Comparison of ENCODE assay signal across 26 cellular contexts in genomic region chr3:37030573-37030972, GRCh38. TPM values are rescaled to one million over a fixed set of nuclear protein-coding genes. Genes with fewer than 3 reads are reported as not detected.
A peak's percentile ranks its signal among the peaks of the same experiment; 100 is the strongest.
DNase-seq lines count a peak whose midpoint lies in the region; ATAC-seq and TF ChIP-seq lines count a peak whose summit lies in the region.
"Had no signal": no experiment of that assay in that cellular context is flagged by ENCODE, and none has a peak within 500 bp of the region (broad histone marks: within the 10 kb centered on the region; RNA-seq: fewer than 3 reads in every experiment).

No MANE protein-coding gene starts in this region.

- H3K27me3 Mint-ChIP-seq in HFFc6 (ENCODE audit: insufficient read depth) (peaks cover 4% of the 10 kb centered on the region), chondrocyte (ENCODE audit: low read depth) (no peaks in the 10 kb centered on the region), endodermal cell (ENCODE audit: insufficient read depth) (no peaks in the 10 kb centered on the region)
- H3K27me3 Mint-ChIP-seq: activated CD4-positive, alpha-beta memory T cell treated with anti-CD3 and anti-CD28 coated beads, Interleukin-2, amount 10 ng/mL, durations not matched to agents 7 days and 5 days; activated T-cell treated with anti-CD3 and anti-CD28 coated beads, Interleukin-2, amount 50 U/mL, for 24 hours; IgD-negative memory B cell; memory B cell; naive B cell had no signal

- DNase-seq in HFFc6: no peak
- DNase-seq in chondrocyte (ENCODE audit: low spot score): no peak
- no peak for DNase-seq in lower lobe of right lung
- no peak for DNase-seq in testis
- DNase-seq in NOMO-1 treated with dmso at 0.1 percent for 144 hours (lab: John Stamatoyannopoulos, UW; ENCODE audit: unreplicated experiment): no peak
- DNase-seq in midbrain (lab: John Stamatoyannopoulos, UW): no peak
- DNase-seq in endodermal cell: no peak
- DNase-seq: activated CD4-positive, alpha-beta memory T cell treated with anti-CD3 and anti-CD28 coated beads, Interleukin-2, amount 10 ng/mL, durations not matched to agents 7 days and 5 days; activated CD4-positive, CD25-positive, alpha-beta regulatory T cell; activated naive CD4-positive, alpha-beta T cell; activated T-cell treated with anti-CD3 and anti-CD28 coated beads, Interleukin-2, amount 50 U/mL, for 24 hours; islet precursor cell; naive B cell; NCI-H1105 treated with DMSO at 0.1 percent for 48 hours; NCI-H2081; nucleus accumbens; Peyer's patch; retina; stimulated activated CD4-positive, alpha-beta T cell treated with anti-CD3 and anti-CD28 coated beads, Interleukin-15, amount 100 ng/mL, for 24 hours; T-helper 9 cell had no signal

- H3K4me1 ChIP-seq in lower lobe of right lung: peaks cover 9% of the 10 kb centered on the region
- peaks cover 39% of the 10 kb centered on the region for H3K4me1 ChIP-seq in testis
- no peaks in the 10 kb centered on the region for H3K4me1 ChIP-seq in endodermal cell (ENCODE audit: control insufficient read depth, insufficient read depth, low read length)
- H3K4me1 ChIP-seq: breast epithelium, Peyer's patch had no signal

- H3K36me3 Mint-ChIP-seq in HFFc6 (ENCODE audit: low read depth): peaks cover 32% of the 10 kb centered on the region
- H3K36me3 Mint-ChIP-seq in chondrocyte (ENCODE audit: low read depth): peaks cover 36% of the 10 kb centered on the region
- H3K36me3 Mint-ChIP-seq in endodermal cell (ENCODE audit: low read depth): peaks cover 63% of the 10 kb centered on the region

- H3K4me3 ChIP-seq in lower lobe of right lung (no peak overlapping the region), testis (no peak overlapping the region), endodermal cell (ENCODE audit: low read length) (no peak overlapping the region)
- H3K4me3 ChIP-seq: breast epithelium, Peyer's patch, SK-N-MC had no signal

- WGBS in testis, 2 donors: 46 to 48% methylated on average over 3 of the region's 3 CpGs
- 74 to 90% methylated on average over 2 to 3 of the region's 3 CpGs for WGBS in endodermal cell (ENCODE audit: insufficient coverage in 1 of 2, insufficient read length in 1 of 2), 2 experiments

- H3K36me3 ChIP-seq in lower lobe of right lung (peaks cover 94% of the 10 kb centered on the region), testis (ENCODE audit: low read depth, missing control alignments) (no peaks in the 10 kb centered on the region), endodermal cell (ENCODE audit: control insufficient read depth, insufficient read depth, low read length) (peaks cover 88% of the 10 kb centered on the region)
- H3K36me3 ChIP-seq: breast epithelium had no signal

- H3K9me3 ChIP-seq in lower lobe of right lung (no peaks in the 10 kb centered on the region), testis (no peaks in the 10 kb centered on the region), endodermal cell (ENCODE audit: control insufficient read depth, low read length) (peaks cover 15% of the 10 kb centered on the region)
- H3K9me3 ChIP-seq: Peyer's patch had no signal

- H3K27me3 ChIP-seq in lower lobe of right lung (ENCODE audit: low read depth) (no peaks in the 10 kb centered on the region), testis (no peaks in the 10 kb centered on the region), endodermal cell (ENCODE audit: control insufficient read depth, insufficient read depth, low read length, poor library complexity, severe bottlenecking) (no peaks in the 10 kb centered on the region)
- H3K27me3 ChIP-seq: breast epithelium, foreskin keratinocyte, Peyer's patch had no signal

- H3K27ac ChIP-seq in lower lobe of right lung (peak overlapping the region; percentile 52), testis (peak overlapping the region; percentile 72 to 79), endodermal cell (ENCODE audit: low read depth, low read length) (no peak overlapping the region)
- H3K27ac ChIP-seq: SK-N-MC had no signal

- H3K4me3 Mint-ChIP-seq in HFFc6: no peak overlapping the region
- H3K4me3 Mint-ChIP-seq in chondrocyte (ENCODE audit: unreplicated experiment): no peak overlapping the region
- H3K4me3 Mint-ChIP-seq in endodermal cell: no peak overlapping the region
- H3K4me3 Mint-ChIP-seq: activated CD4-positive, alpha-beta memory T cell treated with anti-CD3 and anti-CD28 coated beads, Interleukin-2, amount 10 ng/mL, durations not matched to agents 7 days and 5 days; activated T-cell treated with anti-CD3 and anti-CD28 coated beads, Interleukin-2, amount 50 U/mL, for 24 hours; IgD-negative memory B cell; memory B cell; naive B cell had no signal

- H3K27ac Mint-ChIP-seq in HFFc6 (peak overlapping the region; percentile 78), chondrocyte (ENCODE audit: unreplicated experiment) (peak overlapping the region; percentile 22), endodermal cell (no peak overlapping the region)
- H3K27ac Mint-ChIP-seq: activated CD4-positive, alpha-beta memory T cell treated with anti-CD3 and anti-CD28 coated beads, Interleukin-2, amount 10 ng/mL, durations not matched to agents 7 days and 5 days; activated T-cell treated with anti-CD3 and anti-CD28 coated beads, Interleukin-2, amount 50 U/mL, for 24 hours; IgD-negative memory B cell; memory B cell had no signal

- no peak overlapping the region for H3K9ac ChIP-seq in endodermal cell (ENCODE audit: extremely low read depth, low read length, poor library complexity, severe bottlenecking)

- no peak for ATAC-seq in lower lobe of right lung
- no peak for ATAC-seq in HG02970 (IDR thresholded peaks at IDR 0.05; ENCODE audit: low FRiP score, unreplicated experiment)

- TF ChIP-seq POLR2A in testis (IDR thresholded peaks at IDR 0.05): no peak

- TF ChIP-seq CTCF in HFFc6 (IDR thresholded peaks at IDR 0.05) (no peak), chondrocyte (IDR thresholded peaks at IDR 0.05) (no peak), lower lobe of right lung (IDR thresholded peaks at IDR 0.05) (no peak), testis (IDR thresholded peaks at IDR 0.05) (no peak), endodermal cell (conservative IDR thresholded peaks at IDR 0.05) (no peak)

- H3K4me1 Mint-ChIP-seq in HFFc6 (ENCODE audit: low read depth): peaks cover 29% of the 10 kb centered on the region
- H3K4me1 Mint-ChIP-seq in chondrocyte (ENCODE audit: low read depth): peaks cover 19% of the 10 kb centered on the region
- peaks cover 6% of the 10 kb centered on the region for H3K4me1 Mint-ChIP-seq in endodermal cell
- H3K4me1 Mint-ChIP-seq: naive B cell had no signal

- H3K9me3 Mint-ChIP-seq in HFFc6 (no peaks in the 10 kb centered on the region), chondrocyte (ENCODE audit: low read depth) (peaks cover 13% of the 10 kb centered on the region), endodermal cell (peaks cover 10% of the 10 kb centered on the region)
- H3K9me3 Mint-ChIP-seq: activated CD4-positive, alpha-beta memory T cell treated with anti-CD3 and anti-CD28 coated beads, Interleukin-2, amount 10 ng/mL, durations not matched to agents 7 days and 5 days; memory B cell; naive B cell had no signal

- intact Hi-C loops in lower lobe of right lung (cut with DNase I): no loop called here
- intact Hi-C loops in testis (cut with DNase I; ENCODE audit: low total_unique reads): no loop called here

RNA-seq across cellular contexts. Expression of gene MLH1, which starts 37.3 kb away (rescaled TPM):
- 10 to 100 TPM; 28.7 to 38.3 (median 35.1) TPM for total RNA-seq in HFFc6 (2021; fragmentation: NEBNext Ultra II Directional; extraction: Animal tissue kit (Norgen Biotek cat#: 25700))
- total RNA-seq in chondrocyte (32.5 to 39.0 TPM (median 32.6 TPM) in 3 replicates), lower lobe of right lung (26.3 TPM), testis (10 to 100 TPM; 57.1 to 90.2 TPM), endodermal cell (10 to 100 TPM; 36.4 to 47.0 TPM)
- polyA plus RNA-seq in testis (ENCODE audit: insufficient read depth, low read depth, low replicate concordance): 64.4 TPM
- polyA plus RNA-seq in endodermal cell (2013, experiment 1 of 2): 60.7 TPM
- 55.1 TPM for polyA plus RNA-seq in endodermal cell (2013, experiment 2 of 2)

RNA-seq across cellular contexts. Expression of gene EPM2AIP1, which starts 37.6 kb away (rescaled TPM):
- 10 to 100 TPM; 12.7 to 16.3 (median 14.3) TPM for total RNA-seq in HFFc6 (2021; fragmentation: NEBNext Ultra II Directional; extraction: Animal tissue kit (Norgen Biotek cat#: 25700))
- 14.3 to 20.5 TPM (median 15.6 TPM) in 3 replicates for total RNA-seq in chondrocyte
- 18.4 TPM for total RNA-seq in lower lobe of right lung
- total RNA-seq in testis: 10 to 100 TPM; 17.4 to 23.5 TPM
- polyA plus RNA-seq in testis (ENCODE audit: insufficient read depth, low read depth, low replicate concordance): 13.1 TPM
- 10 to 100 TPM; 15.7 to 19.5 TPM for total RNA-seq in endodermal cell
- polyA plus RNA-seq in endodermal cell (2013, experiment 1 of 2): 23.2 TPM
- polyA plus RNA-seq in endodermal cell (2013, experiment 2 of 2): 23.4 TPM
